8 cellular contexts compared by ENCODE assay signal in genomic region chr2:20135631-20136050, GRCh38.
DNase-seq lines count a peak whose midpoint lies in the region; ATAC-seq and TF ChIP-seq lines count a peak whose summit lies in the region.

No MANE protein-coding gene starts in this region.

- ATAC-seq in DND-41 (ENCODE audit: insufficient read depth, low read depth) (peak; percentile 82), GM19455 (IDR thresholded peaks at IDR 0.05; ENCODE audit: unreplicated experiment) (peak; percentile 95), HG03520 (IDR thresholded peaks at IDR 0.05; ENCODE audit: unreplicated experiment) (peak; percentile 94)

- intact Hi-C loops in PC-9 (cut with micrococcal nuclease; ENCODE audit: unreplicated experiment): no loop called here

- CTCF ChIA-PET in PC-9 (lab: Charles Lee): interaction anchor here (0.7 kb wide), 1 partner anchor 155 kb away, joined by 10 read pairs; no protein-coding TSS in a partner anchor

- no peak overlapping the region for H3K4me3 Mint-ChIP-seq in brain

- POLR2A ChIA-PET in PC-9 (lab: Charles Lee; ENCODE audit: unreplicated experiment): no interaction called here

- H3K9me3 ChIP-seq in DND-41 (ENCODE audit: insufficient read depth, low read length, severe bottlenecking): no peaks in the 10 kb centered on the region
- no peaks in the 10 kb centered on the region for H3K9me3 ChIP-seq in PC-9 (ENCODE audit: insufficient read depth, low read depth)

- no peak overlapping the region for H3K9ac ChIP-seq in DND-41 (ENCODE audit: low read depth, low read length)

- peaks cover 0 to 4% (median 0%) of the 10 kb centered on the region in 5 experiments for H3K9me3 Mint-ChIP-seq in brain

- H3K79me2 ChIP-seq in DND-41 (ENCODE audit: insufficient read depth, low read length) (no peaks in the 10 kb centered on the region), PC-9 (ENCODE audit: low read depth) (no peaks in the 10 kb centered on the region)

- H3K9me2 ChIP-seq in PC-9 (ENCODE audit: insufficient read depth): no peaks in the 10 kb centered on the region

- H3K36me3 Mint-ChIP-seq in brain: no peaks in the 10 kb centered on the region

- H3K27ac ChIP-seq in DND-41 (ENCODE audit: low read length) (no peak overlapping the region), PC-9 (no peak overlapping the region)

- H3K27ac Mint-ChIP-seq in brain: peak overlapping the region in 3 of 5 experiments; percentile 45 to 72 (median 63)

- H3F3A ChIP-seq in PC-9 (ENCODE audit: insufficient read depth, low read depth): no peaks in the 10 kb centered on the region; the same call in 1 of the 2 replicates

- BruUV-seq in PC-9 (replicated peaks; lab: Mats Ljungman, UMichigan): no TSS peak

- no peak overlapping the region for H2AFZ ChIP-seq in DND-41 (ENCODE audit: low read depth, low read length)
- H2AFZ ChIP-seq in PC-9: no peak overlapping the region

- H3K36me3 ChIP-seq in DND-41 (ENCODE audit: insufficient read depth, low read length) (no peaks in the 10 kb centered on the region), PC-9 (ENCODE audit: low read depth) (no peaks in the 10 kb centered on the region)

- H3K4me1 ChIP-seq in DND-41 (ENCODE audit: insufficient read depth, low read length) (no peaks in the 10 kb centered on the region), PC-9 (replicated peaks; ENCODE audit: insufficient read depth) (peaks cover 20% of the 10 kb centered on the region)

- peaks cover 27% of the 10 kb centered on the region for H3K4me1 Mint-ChIP-seq in brain

- DNase-seq in DND-41 (peak; percentile 43), PC-9 (no peak), islet precursor cell (peak; percentile 87), KG1 (lab: John Stamatoyannopoulos, UW) (no peak)
- DNase-seq in stimulated activated CD4-positive, alpha-beta T cell treated with anti-CD3 and anti-CD28 coated beads, Interleukin-4, amount 100 ng/mL, for 1 hour: peak; percentile 21

- peaks cover 4% of the 10 kb centered on the region for H3K27me3 Mint-ChIP-seq in brain

- H4K20me1 ChIP-seq in DND-41 (ENCODE audit: insufficient read depth, low read length): no peaks in the 10 kb centered on the region
- H4K20me1 ChIP-seq in PC-9 (ENCODE audit: insufficient read depth): no peaks in the 10 kb centered on the region

- TF ChIP-seq CTCF in DND-41 (IDR thresholded peaks at IDR 0.05; ENCODE audit: borderline replicate concordance, extremely low read depth, low read length, poor library complexity, severe bottlenecking): peak; percentile 71
- peak; percentile 66 for TF ChIP-seq CTCF in PC-9 (conservative IDR thresholded peaks at IDR 0.05)
- peak; percentile 68 to 83 for TF ChIP-seq CTCF in brain (conservative IDR thresholded peaks at IDR 0.05)

- H3K27me3 ChIP-seq in DND-41 (ENCODE audit: insufficient read depth, low read length, poor library complexity): peaks cover 15% of the 10 kb centered on the region
- H3K27me3 ChIP-seq in PC-9 (ENCODE audit: insufficient read depth, low read depth): no peaks in the 10 kb centered on the region

- no peak overlapping the region for H3K4me2 ChIP-seq in DND-41 (ENCODE audit: insufficient read depth, low read length)
- no peak overlapping the region for H3K4me2 ChIP-seq in PC-9

- H3K4me3 ChIP-seq in DND-41 (ENCODE audit: low read depth in 1 of 2, low read length in 2 of 2) (no peak overlapping the region), PC-9 (no peak overlapping the region)

Comparison
In these comparisons a context has a peak if more than half of its experiments do, and no peak if none do; other contexts are left out.
1. DNase-seq: peak in DND-41 (single experiment), islet precursor cell (single experiment) and stimulated activated CD4-positive, alpha-beta T cell treated with anti-CD3 and anti-CD28 coated beads, Interleukin-4, amount 100 ng/mL, for 1 hour (single experiment); none in PC-9 (0 of 2) and KG1 (single experiment).
2. Peak in every context shown above with its lines, with median percentiles within 50 percentile points of each other: ATAC-seq and CTCF ChIP-seq.